In genomic region chr20:33910056-33910455, GRCh38 we compare ENCODE assay signal across 16 cellular contexts.
DNase-seq lines count a peak whose midpoint lies in the region; ATAC-seq, FAIRE-seq and TF ChIP-seq lines count a peak whose summit lies in the region.
"Had no signal": no experiment of that assay in that cellular context is flagged by ENCODE, and none has a peak within 500 bp of the region (broad histone marks: within the 10 kb centered on the region; RNA-seq: fewer than 3 reads in every experiment).

No MANE protein-coding gene starts in this region.

- H3K9ac ChIP-seq in astrocyte (ENCODE audit: low read length), result peak overlapping the region; percentile 22

- H3K27me3 ChIP-seq in astrocyte (ENCODE audit: insufficient read depth, low read length) (no peaks in the 10 kb centered on the region), left lung (no peaks in the 10 kb centered on the region), thoracic aorta (replicated peaks; ENCODE audit: insufficient read depth) (no peaks in the 10 kb centered on the region)
- H3K27me3 ChIP-seq: body of pancreas, gastrocnemius medialis had no signal

- peak overlapping the region; percentile 30 for H3K4me2 ChIP-seq in astrocyte (ENCODE audit: low read length)

- no peaks in the 10 kb centered on the region for H4K20me1 ChIP-seq in astrocyte (ENCODE audit: insufficient read depth, low read length)

- peak overlapping the region; percentile 94 for H3K27ac Mint-ChIP-seq in HFFc6
- H3K27ac Mint-ChIP-seq in astrocyte (ENCODE audit: unreplicated experiment), result no peak overlapping the region
- H3K27ac Mint-ChIP-seq: activated T-helper 2 cell treated with anti-CD3 and anti-CD28 coated beads, Interferon-gamma antibody, Interleukin-2, Interleukin-4, amounts not matched to agents 10 μg/mL and 5 μg/mL and 100 μg/mL, durations not matched to agents 14 hours and 24 hours and 36 hours; immature natural killer cell; stimulated activated naive B cell treated with anti-CD40 and anti-IgM and Interleukin-4, amounts not matched to agents 10 μg/mL and 1 μg/mL and 100 μg/mL, for 72 hours had no signal

- H2AFZ ChIP-seq in astrocyte (ENCODE audit: low read depth, low read length), result peak overlapping the region; percentile 41

- FAIRE-seq in astrocyte (lab: Jason Lieb, UNC), result no peak

- H3K79me2 ChIP-seq in astrocyte (ENCODE audit: insufficient read depth, low read length), result no peaks in the 10 kb centered on the region

- peaks cover 2% of the 10 kb centered on the region; the same call in 1 of the 2 replicates for H3K27me3 Mint-ChIP-seq in HFFc6 (ENCODE audit: insufficient read depth)
- H3K27me3 Mint-ChIP-seq in astrocyte (ENCODE audit: low read depth, unreplicated experiment), result peaks cover 5% of the 10 kb centered on the region

- peaks cover 6% of the 10 kb centered on the region for H3K36me3 Mint-ChIP-seq in HFFc6 (ENCODE audit: low read depth)
- H3K36me3 Mint-ChIP-seq in astrocyte (ENCODE audit: low read depth, unreplicated experiment), result no peaks in the 10 kb centered on the region
- H3K36me3 Mint-ChIP-seq: immature natural killer cell; stimulated activated naive B cell treated with anti-CD40 and anti-IgM and Interleukin-4, amounts not matched to agents 10 μg/mL and 1 μg/mL and 100 μg/mL, for 72 hours had no signal

- H3K27ac ChIP-seq in astrocyte (ENCODE audit: low read depth, low read length) (peak overlapping the region; percentile 68), left lung (peak overlapping the region; percentile 66 to 78), thoracic aorta (peak overlapping the region; percentile 53 to 65)
- H3K27ac ChIP-seq: gastrocnemius medialis, psoas muscle had no signal

- peaks cover 14% of the 10 kb centered on the region for H3K4me1 ChIP-seq in astrocyte (ENCODE audit: insufficient read depth, low read length)
- H3K4me1 ChIP-seq in left lung, result peaks cover 16 to 22% of the 10 kb centered on the region in 2 donors
- peaks cover 22 to 44% of the 10 kb centered on the region in 2 donors for H3K4me1 ChIP-seq in thoracic aorta (ENCODE audit: control insufficient read depth in 1 of 2, low read depth in 2 of 2)

- peak; percentile 82 for ATAC-seq in left lung
- ATAC-seq in thoracic aorta (ENCODE audit: insufficient number of reproducible peaks, low FRiP score, low read depth), result no peak
- ATAC-seq in GM21529 (IDR thresholded peaks at IDR 0.05; ENCODE audit: unreplicated experiment), result no peak
- ATAC-seq: gastrocnemius medialis; stimulated activated naive B cell treated with anti-CD40 and anti-IgM and Interleukin-4, amounts not matched to agents 10 μg/mL and 1 μg/mL and 100 μg/mL, for 72 hours had no signal

- no peak overlapping the region for H3K4me3 ChIP-seq in astrocyte (ENCODE audit: insufficient read depth, low read depth, low read length)
- no peak overlapping the region for H3K4me3 ChIP-seq in left lung
- no peak overlapping the region for H3K4me3 ChIP-seq in thoracic aorta
- H3K4me3 ChIP-seq: body of pancreas, gastrocnemius medialis, psoas muscle had no signal

- DNase-seq in HFFc6, result no peak
- DNase-seq in astrocyte (ENCODE audit: low read depth), result peak; percentile 75
- no peak for DNase-seq in left lung
- DNase-seq in thoracic aorta (ENCODE audit: low spot score), result no peak
- DNase-seq in activated CD8-positive, alpha-beta memory T cell treated with anti-CD3 and anti-CD28 coated beads, Interleukin-2, amount 50 U/mL, for 4 hours, result no peak
- no peak for DNase-seq in GM03348 (ENCODE audit: low spot score)
- DNase-seq: effector CD8-positive, alpha-beta T cell; gastrocnemius medialis; immature natural killer cell; NCI-H2081 treated with DMSO at 0.1 percent for 48 hours; psoas muscle; stimulated activated CD4-positive, alpha-beta T cell treated with anti-CD3 and anti-CD28 coated beads, Interleukin-2, amount 100 ng/mL, for 48 hours; stimulated activated naive B cell treated with anti-CD40 and anti-IgM and Interleukin-4, amounts not matched to agents 10 μg/mL and 1 μg/mL and 100 μg/mL, for 72 hours had no signal

- H3K4me1 Mint-ChIP-seq in HFFc6 (ENCODE audit: low read depth), result peaks cover 60% of the 10 kb centered on the region
- peaks cover 13% of the 10 kb centered on the region for H3K4me1 Mint-ChIP-seq in astrocyte (ENCODE audit: low read depth, unreplicated experiment)
- H3K4me1 Mint-ChIP-seq: immature natural killer cell had no signal

- H3K36me3 ChIP-seq in astrocyte (ENCODE audit: insufficient read depth, low read length) (no peaks in the 10 kb centered on the region), left lung (no peaks in the 10 kb centered on the region), thoracic aorta (no peaks in the 10 kb centered on the region)
- H3K36me3 ChIP-seq: gastrocnemius medialis had no signal

- H3K4me3 Mint-ChIP-seq in HFFc6 (peak overlapping the region; percentile 28; the same call in 1 of the 2 replicates), astrocyte (ENCODE audit: unreplicated experiment) (no peak overlapping the region)
- H3K4me3 Mint-ChIP-seq: immature natural killer cell; stimulated activated naive B cell treated with anti-CD40 and anti-IgM and Interleukin-4, amounts not matched to agents 10 μg/mL and 1 μg/mL and 100 μg/mL, for 72 hours had no signal

- H3K9me3 ChIP-seq in astrocyte (ENCODE audit: insufficient read depth, low read depth, low read length) (no peaks in the 10 kb centered on the region), left lung (no peaks in the 10 kb centered on the region), thoracic aorta (no peaks in the 10 kb centered on the region)
- H3K9me3 ChIP-seq: body of pancreas, gastrocnemius medialis, psoas muscle had no signal

- intact Hi-C loops in left lung (cut with DNase I), result no loop called here

- no peak for TF ChIP-seq CTCF in HFFc6 (IDR thresholded peaks at IDR 0.05)
- no peak for TF ChIP-seq CTCF in astrocyte (IDR thresholded peaks at IDR 0.05; ENCODE audit: insufficient read depth, low read depth, low read length)
- no peak for TF ChIP-seq CTCF in left lung (IDR thresholded peaks at IDR 0.05)
- TF ChIP-seq CTCF in thoracic aorta (IDR thresholded peaks at IDR 0.05), result no peak

- no peaks in the 10 kb centered on the region for H3K9me3 Mint-ChIP-seq in HFFc6
- peaks cover 2% of the 10 kb centered on the region for H3K9me3 Mint-ChIP-seq in astrocyte (ENCODE audit: unreplicated experiment)
- H3K9me3 Mint-ChIP-seq: activated T-helper 2 cell treated with anti-CD3 and anti-CD28 coated beads, Interferon-gamma antibody, Interleukin-2, Interleukin-4, amounts not matched to agents 10 μg/mL and 5 μg/mL and 100 μg/mL, durations not matched to agents 14 hours and 24 hours and 36 hours; immature natural killer cell; stimulated activated naive B cell treated with anti-CD40 and anti-IgM and Interleukin-4, amounts not matched to agents 10 μg/mL and 1 μg/mL and 100 μg/mL, for 72 hours had no signal
